Comparison of ENCODE assay signal across 9 cellular contexts in genomic region chr14:75340921-75341320, GRCh38.
A peak's percentile ranks its signal among the peaks of the same experiment; 100 is the strongest.
DNase-seq lines count a peak whose midpoint lies in the region; ATAC-seq and TF ChIP-seq lines count a peak whose summit lies in the region.
"Had no signal": no experiment of that assay in that cellular context is flagged by ENCODE, and none has a peak within 500 bp of the region (broad histone marks: within the 10 kb centered on the region; RNA-seq: fewer than 3 reads in every experiment).

No MANE protein-coding gene starts in this region.

- TF ChIP-seq POLR2A in thyroid gland (IDR thresholded peaks at IDR 0.05), result peak in 1 of 2 donors; percentile 21

- WGBS in thyroid gland, 2 donors, result 36 to 43% methylated on average over 8 of the region's 8 CpGs

- H3K27ac ChIP-seq in lower lobe of right lung (peak overlapping the region; percentile 86), thyroid gland (peak overlapping the region; percentile 63 to 72 (median 67))

- H3K4me3 ChIP-seq in lower lobe of right lung (no peak overlapping the region), thyroid gland (replicated peaks in 1 of 3) (no peak overlapping the region)

- H3K27me3 ChIP-seq in lower lobe of right lung (ENCODE audit: low read depth) (no peaks in the 10 kb centered on the region), thyroid gland (no peaks in the 10 kb centered on the region)

- H3K4me1 ChIP-seq in lower lobe of right lung (peaks cover 42% of the 10 kb centered on the region), thyroid gland (peaks cover 0 to 30% of the 10 kb centered on the region in 2 donors)

- peak overlapping the region; percentile 18 for H3K4me3 Mint-ChIP-seq in dendritic cell treated with granulocyte-macrophage colony-stimulating factor and Interleukin-4, amounts not matched to agents 40 ng/mL and 50 ng/mL, for 4 days
- H3K4me3 Mint-ChIP-seq: HFFc6 had no signal

- no peaks in the 10 kb centered on the region for H3K36me3 Mint-ChIP-seq in dendritic cell treated with granulocyte-macrophage colony-stimulating factor and Interleukin-4, amounts not matched to agents 40 ng/mL and 50 ng/mL, for 4 days (ENCODE audit: low read depth)

- ATAC-seq in lower lobe of right lung, result peak; percentile 81 to 89
- no peak for ATAC-seq in GM19351 (IDR thresholded peaks at IDR 0.05; ENCODE audit: unreplicated experiment)

- no peaks in the 10 kb centered on the region for H3K36me3 ChIP-seq in lower lobe of right lung
- no peaks in the 10 kb centered on the region for H3K36me3 ChIP-seq in thyroid gland

- H3K27ac Mint-ChIP-seq in dendritic cell treated with granulocyte-macrophage colony-stimulating factor and Interleukin-4, amounts not matched to agents 40 ng/mL and 50 ng/mL, for 4 days, result peak overlapping the region; percentile 96
- H3K27ac Mint-ChIP-seq: HFFc6 had no signal

- H3K4me1 Mint-ChIP-seq in dendritic cell treated with granulocyte-macrophage colony-stimulating factor and Interleukin-4, amounts not matched to agents 40 ng/mL and 50 ng/mL, for 4 days (ENCODE audit: low read depth), result peaks cover 75% of the 10 kb centered on the region

- TF ChIP-seq CTCF in lower lobe of right lung (IDR thresholded peaks at IDR 0.05) (no peak), thyroid gland (IDR thresholded peaks at IDR 0.05) (no peak)

- no peaks in the 10 kb centered on the region for H3K27me3 Mint-ChIP-seq in dendritic cell treated with granulocyte-macrophage colony-stimulating factor and Interleukin-4, amounts not matched to agents 40 ng/mL and 50 ng/mL, for 4 days

- no peaks in the 10 kb centered on the region for H3K9me3 Mint-ChIP-seq in dendritic cell treated with granulocyte-macrophage colony-stimulating factor and Interleukin-4, amounts not matched to agents 40 ng/mL and 50 ng/mL, for 4 days
- H3K9me3 Mint-ChIP-seq: HFFc6 had no signal

- H3K9me3 ChIP-seq in lower lobe of right lung (no peaks in the 10 kb centered on the region), thyroid gland (no peaks in the 10 kb centered on the region)

- intact Hi-C loops in dendritic cell treated with granulocyte-macrophage colony-stimulating factor and Interleukin-4, amounts not matched to agents 40 ng/mL and 50 ng/mL, for 4 days (cut with micrococcal nuclease), result loop anchor here (2.0 kb wide), 1 partner anchor 86 kb away; no protein-coding TSS in a partner anchor
- intact Hi-C loops in lower lobe of right lung (cut with DNase I), result no loop called here
- intact Hi-C loops in thyroid gland (cut with DNase I), result no loop called here

- DNase-seq in NOMO-1 (lab: John Stamatoyannopoulos, UW; ENCODE audit: unreplicated experiment in 2 of 2) (peak; percentile 50 to 57), lower lobe of right lung (peak; percentile 83), thyroid gland (peak; percentile 72 to 76), retina (no peak), NCI-H1048 (lab: John Stamatoyannopoulos, UW) (no peak), islet precursor cell (no peak)
- DNase-seq: HFFc6 had no signal

Comparison
In these comparisons a context has a peak if more than half of its experiments do, and no peak if none do; other contexts are left out.
1. DNase-seq: peak in NOMO-1 (2 of 2), lower lobe of right lung (single experiment) and thyroid gland (2 of 2); none in retina (single experiment), NCI-H1048 (single experiment) and islet precursor cell (single experiment).